ENCODE assay signal across 32 cellular contexts in genomic region chr11:69034123-69034522, GRCh38. TPM values are rescaled to one million over a fixed set of nuclear protein-coding genes. Genes with fewer than 3 reads are reported as not detected.
"Had no signal": no experiment of that assay in that cellular context is flagged by ENCODE, and none has a peak within 500 bp of the region (broad histone marks: within the 10 kb centered on the region; RNA-seq: fewer than 3 reads in every experiment).

No MANE protein-coding gene starts in this region.

- H3K4me1 Mint-ChIP-seq: endodermal cell; naive B cell; stimulated activated memory B cell treated with anti-CD40 and anti-IgM and Interleukin-4, amounts not matched to agents 10 μg/mL and 1 μg/mL and 100 μg/mL, for 72 hours had no signal

- DNase-seq: colonic mucosa; effector CD4-positive, alpha-beta T cell; endodermal cell; erythroblast; foreskin melanocyte; head of caudate nucleus; left colon; left ventricle myocardium superior; mesendoderm; naive B cell; nucleus accumbens; psoas muscle; retina; right lobe of liver; spleen; stimulated activated CD4-positive, alpha-beta T cell treated with anti-CD3 and anti-CD28 coated beads, Interleukin-15, amount 100 ng/mL, for 24 hours; stimulated activated CD4-positive, alpha-beta T cell treated with anti-CD3 and anti-CD28 coated beads, Interleukin-1b, Interleukin-23, amount 100 ng/mL, for 48 hours; stimulated activated CD4-positive, alpha-beta T cell treated with anti-CD3 and anti-CD28 coated beads, Interleukin-4, amount 100 ng/mL, for 24 hours; testis; transverse colon had no signal

- H2AFZ ChIP-seq: hepatocyte, parathyroid adenoma had no signal

- H3K9me3 ChIP-seq: colonic mucosa, psoas muscle, right lobe of liver, spleen, testis, transverse colon had no signal

- ATAC-seq: left colon, left ventricle myocardium superior, psoas muscle had no signal

- H3K36me3 ChIP-seq: colonic mucosa, right lobe of liver, spleen, transverse colon had no signal

- H3K4me3 ChIP-seq: colonic mucosa, hepatocyte, psoas muscle, right lobe of liver, spleen, testis, transverse colon had no signal

- H3K9ac ChIP-seq: parathyroid adenoma had no signal

- FAIRE-seq: endothelial cell of umbilical vein had no signal

- H3K27ac Mint-ChIP-seq: endodermal cell; stimulated activated memory B cell treated with anti-CD40 and anti-IgM and Interleukin-4, amounts not matched to agents 10 μg/mL and 1 μg/mL and 100 μg/mL, for 72 hours; stimulated activated naive CD8-positive, alpha-beta T cell treated with anti-CD3 and anti-CD28 coated beads, Interleukin-15, Interleukin-2, amounts not matched to agents 100 ng/mL and 50 ng/mL, for 24 hours had no signal

- H3K9me3 Mint-ChIP-seq: endodermal cell; naive B cell; stimulated activated memory B cell treated with anti-CD40 and anti-IgM and Interleukin-4, amounts not matched to agents 10 μg/mL and 1 μg/mL and 100 μg/mL, for 72 hours; stimulated activated naive CD8-positive, alpha-beta T cell treated with anti-CD3 and anti-CD28 coated beads, Interleukin-15, Interleukin-2, amounts not matched to agents 100 ng/mL and 50 ng/mL, for 24 hours had no signal

- H3K4me1 ChIP-seq: colonic mucosa, parathyroid adenoma, psoas muscle, right lobe of liver had no signal

- H3K27me3 ChIP-seq: colonic mucosa, hepatocyte, right lobe of liver, testis, transverse colon had no signal

- H3K27ac ChIP-seq: colonic mucosa, hepatocyte, parathyroid adenoma, psoas muscle, right lobe of liver, spleen had no signal

- H3K4me2 ChIP-seq: hepatocyte had no signal

- H3K79me2 ChIP-seq: hepatocyte, parathyroid adenoma had no signal

- H3K36me3 Mint-ChIP-seq: naive B cell; stimulated activated memory B cell treated with anti-CD40 and anti-IgM and Interleukin-4, amounts not matched to agents 10 μg/mL and 1 μg/mL and 100 μg/mL, for 72 hours had no signal

- H3K4me3 Mint-ChIP-seq: endodermal cell; naive B cell; stimulated activated memory B cell treated with anti-CD40 and anti-IgM and Interleukin-4, amounts not matched to agents 10 μg/mL and 1 μg/mL and 100 μg/mL, for 72 hours; stimulated activated naive CD8-positive, alpha-beta T cell treated with anti-CD3 and anti-CD28 coated beads, Interleukin-15, Interleukin-2, amounts not matched to agents 100 ng/mL and 50 ng/mL, for 24 hours had no signal

RNA-seq across cellular contexts. Expression of gene MRGPRF, which starts 21.1 kb away (rescaled TPM):
- total RNA-seq: endothelial cell of umbilical vein had no signal
- polyA plus RNA-seq: endothelial cell of umbilical vein, neural cell had no signal

RNA-seq across cellular contexts. Expression of gene MRGPRD, which starts 53.3 kb away (rescaled TPM):
- total RNA-seq: cerebellum, colonic mucosa, dermis microvascular lymphatic vessel endothelial cell, endodermal cell, endothelial cell of umbilical vein, hepatocyte, kidney epithelial cell, left colon, left ventricle myocardium superior, lung microvascular endothelial cell, psoas muscle, right lobe of liver, skeletal muscle tissue, spleen, testis, transverse colon, ureter had no signal
- polyA plus RNA-seq: endothelial cell of umbilical vein, hepatocyte, neural cell, psoas muscle, spleen had no signal
